ENCODE assay signal across 7 cellular contexts in the genomic region with DNA sequence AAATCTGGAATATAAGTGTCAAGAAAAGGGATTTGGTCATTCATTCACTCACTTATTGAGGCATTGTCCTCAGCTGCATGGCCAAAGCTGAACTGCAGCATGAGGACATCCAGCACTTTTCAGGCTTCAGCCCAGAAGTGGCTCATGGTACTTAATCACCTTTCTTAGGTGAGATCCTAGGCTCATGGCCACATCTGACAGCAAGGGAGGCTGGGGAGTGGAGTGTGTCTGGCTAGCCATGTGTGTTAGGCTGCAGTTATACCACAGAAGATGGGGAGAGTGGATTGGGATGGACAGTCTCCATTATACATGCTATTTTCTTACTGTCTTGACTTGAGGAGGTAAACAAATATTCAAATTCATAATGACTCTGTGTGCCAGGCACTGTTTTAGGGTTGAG.
"Had no signal": no experiment of that assay in that cellular context is flagged by ENCODE, and none has a peak within 500 bp of the region (broad histone marks: within the 10 kb centered on the region; RNA-seq: fewer than 3 reads in every experiment).

No MANE protein-coding gene starts in this region.

- H3K36me3 Mint-ChIP-seq: IgD-negative memory B cell had no signal

- H2AFZ ChIP-seq: GM23248 had no signal

- H3K4me3 ChIP-seq: GM23248 had no signal

- H3K4me3 Mint-ChIP-seq: IgD-negative memory B cell had no signal

- H3K9ac ChIP-seq: GM23248 had no signal

- H3K27ac ChIP-seq: GM23248, HL-60 had no signal

- H3K4me1 Mint-ChIP-seq: IgD-negative memory B cell had no signal

- H3K27ac Mint-ChIP-seq: IgD-negative memory B cell had no signal

- H3K27me3 Mint-ChIP-seq: IgD-negative memory B cell had no signal

- DNase-seq: GM23248, GOT3, H7, HCEC 1CT, KBM-7 had no signal
